In the genomic region with DNA sequence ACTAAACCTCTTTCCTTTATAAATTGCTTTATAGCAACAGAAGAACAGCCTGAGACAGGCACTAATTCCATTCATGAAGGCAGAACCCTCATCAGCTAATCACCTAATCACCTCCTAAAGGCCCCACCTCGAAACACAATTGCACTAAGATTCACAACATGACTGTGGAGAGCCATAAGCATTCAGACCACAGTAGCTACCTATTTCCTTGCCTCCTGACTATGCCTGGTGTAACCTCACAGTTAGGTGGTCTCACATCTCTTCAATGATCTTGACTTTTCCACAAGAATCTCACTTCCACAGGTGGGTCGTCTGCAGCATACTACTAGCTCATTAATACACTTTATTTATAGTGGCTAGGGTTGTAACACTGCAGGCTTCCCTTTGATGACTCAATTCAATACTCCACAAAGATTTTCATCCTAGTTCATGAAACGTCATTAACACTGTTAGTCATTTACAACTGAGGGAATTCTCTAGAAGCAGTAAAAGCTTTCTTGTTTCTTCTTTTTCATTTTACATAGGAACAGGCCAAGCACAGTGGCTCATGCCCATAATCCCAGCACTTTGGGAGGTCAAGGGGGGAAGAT, we compare ENCODE assay signal across 10 cellular contexts. TPM values are rescaled to one million over a fixed set of nuclear protein-coding genes. Genes with fewer than 3 reads are reported as not detected.
A peak's percentile ranks its signal among the peaks of the same experiment; 100 is the strongest.
DNase-seq lines count a peak whose midpoint lies in the region; ATAC-seq, FAIRE-seq and TF ChIP-seq lines count a peak whose summit lies in the region.
"Had no signal": no experiment of that assay in that cellular context is flagged by ENCODE, and none has a peak within 500 bp of the region (broad histone marks: within the 10 kb centered on the region; RNA-seq: fewer than 3 reads in every experiment).

No MANE protein-coding gene starts in this region.

- TF ChIP-seq EP300 in HepG2 (IDR thresholded peaks at IDR 0.05; ENCODE audit: low read depth in 2 of 2, low read length in 2 of 2) (no peak), HepG2 (CRISPR knock-in tag; IDR thresholded peaks at IDR 0.05; ENCODE audit: borderline replicate concordance) (no peak)

- CTCF ChIA-PET in HepG2 (lab: Yijun Ruan, JAX; ENCODE audit: low intra/inter-chr PET ratio, low total read pairs): no interaction called here

- ATAC-seq in HepG2 (no peak; the same call in 2 of the 3 replicates), right lobe of liver (no peak), HG03103 (IDR thresholded peaks at IDR 0.05; ENCODE audit: low read depth, unreplicated experiment) (peak; percentile 78)

- TF ChIP-seq RAD21 in HepG2 (CRISPR knock-in tag; IDR thresholded peaks at IDR 0.05): no peak

- H3K79me2 ChIP-seq in HepG2 (ENCODE audit: insufficient read depth, low read length): peaks cover 91% of the 10 kb centered on the region

- H2AFZ ChIP-seq in HepG2 (ENCODE audit: low read length): no peak overlapping the region

- peaks cover 4 to 34% of the 10 kb centered on the region in 2 experiments; a peak in 4 of 5 replicates for H3K36me3 ChIP-seq in HepG2 (replicated peaks in 1 of 2; ENCODE audit: control insufficient read depth in 1 of 2, insufficient read depth in 2 of 2, low read length in 2 of 2)
- H3K36me3 ChIP-seq in right lobe of liver: peaks cover 0 to 2% (median 0%) of the 10 kb centered on the region in 4 donors
- H3K36me3 ChIP-seq in brain microvascular endothelial cell (replicated peaks): peaks cover 2% of the 10 kb centered on the region
- H3K36me3 ChIP-seq in right atrium auricular region: no peaks in the 10 kb centered on the region

- H3K4me1 ChIP-seq in HepG2 (ENCODE audit: insufficient read depth, low read length) (peaks cover 49% of the 10 kb centered on the region), right lobe of liver (peaks cover 0 to 19% (median 5%) of the 10 kb centered on the region in 4 donors), right atrium auricular region (peaks cover 0 to 46% of the 10 kb centered on the region in 2 donors)

- DNase-seq in HepG2 (ENCODE audit: low spot score): no peak
- no peak for DNase-seq in right lobe of liver
- DNase-seq in amniotic epithelial cell (ENCODE audit: low read depth): peak; percentile 63
- no peak for DNase-seq in NCI-H2196 treated with DMSO at 0.1 percent for 48 hours (lab: John Stamatoyannopoulos, UW; ENCODE audit: unreplicated experiment)
- no peak for DNase-seq in brain microvascular endothelial cell
- no peak for DNase-seq in posterior vena cava (ENCODE audit: low spot score)
- no peak for DNase-seq in right atrium auricular region (ENCODE audit: low spot score)

- in situ Hi-C loops in HepG2 (cut with HindIII; ENCODE audit: extremely low pct_ligation_motif_present, low pct_unique_long_range_greater_than_20kb): no loop called here
- in situ Hi-C loops in brain microvascular endothelial cell (cut with HindIII; ENCODE audit: low pct_ligation_motif_present, low sequenced_read_pairs): no loop called here

- BruUV-seq in HepG2 (replicated peaks; lab: Mats Ljungman, UMichigan): no TSS peak

- POLR2A ChIA-PET in HepG2 (lab: Yijun Ruan, JAX): no interaction called here

- H3K4me3 ChIP-seq in HepG2 (replicated peaks in 1 of 3; ENCODE audit: insufficient read depth in 1 of 3, low read depth in 2 of 3, low read length in 3 of 3): no peak overlapping the region
- no peak overlapping the region for H3K4me3 ChIP-seq in right lobe of liver
- no peak overlapping the region for H3K4me3 ChIP-seq in brain microvascular endothelial cell (ENCODE audit: low read depth, low read length)
- H3K4me3 ChIP-seq in right atrium auricular region: no peak overlapping the region
- H3K4me3 ChIP-seq: lung had no signal

- H4K20me1 ChIP-seq in HepG2 (ENCODE audit: insufficient read depth, low read length): peaks cover 68% of the 10 kb centered on the region

- TF ChIP-seq CTCF in HepG2 (CRISPR knock-in tag; IDR thresholded peaks at IDR 0.05) (no peak), right lobe of liver (IDR thresholded peaks at IDR 0.05) (no peak), brain microvascular endothelial cell (IDR thresholded peaks at IDR 0.05; ENCODE audit: low read depth, low read length, missing control alignments) (no peak), right atrium auricular region (IDR thresholded peaks at IDR 0.05) (no peak)

- H3K9ac ChIP-seq in HepG2 (ENCODE audit: insufficient read depth, low read depth, low read length): no peak overlapping the region

- TF ChIP-seq POLR2A in HepG2 (IDR thresholded peaks at IDR 0.05; ENCODE audit: insufficient read depth in 1 of 2, low read depth in 2 of 2, low read length in 2 of 2) (no peak), right lobe of liver (IDR thresholded peaks at IDR 0.05) (no peak)

- WGBS in HepG2 (ENCODE audit: low lambda C conversion rate): 97% methylated on average over 3 of the region's 3 CpGs
- 82% methylated on average over 2 of the region's 3 CpGs for WGBS in right lobe of liver (ENCODE audit: insufficient coverage, low coverage, low lambda C conversion rate, missing lambda C conversion rate)

- H3K9me3 ChIP-seq in HepG2 (ENCODE audit: low read length): no peaks in the 10 kb centered on the region
- H3K9me3 ChIP-seq in right lobe of liver: no peaks in the 10 kb centered on the region
- no peaks in the 10 kb centered on the region for H3K9me3 ChIP-seq in right atrium auricular region

- H3K27ac ChIP-seq in HepG2 (ENCODE audit: extremely low read length, insufficient read depth, low read length) (no peak overlapping the region), right lobe of liver (no peak overlapping the region), brain microvascular endothelial cell (no peak overlapping the region), right atrium auricular region (no peak overlapping the region)
- H3K27ac ChIP-seq: C4-2B had no signal

- intact Hi-C loops in HepG2 (cut with micrococcal nuclease; ENCODE audit: unreplicated experiment): no loop called here
- intact Hi-C loops in right lobe of liver (cut with DNase I): no loop called here
- intact Hi-C loops in posterior vena cava (cut with DNase I): loop anchor here in 1 of 2 donors (10.0 kb wide), 1 partner anchor 65 kb away; no protein-coding TSS in a partner anchor

- no peak overlapping the region for H3K4me2 ChIP-seq in HepG2 (ENCODE audit: low read depth, low read length)

- H3K27me3 ChIP-seq in HepG2 (ENCODE audit: control insufficient read depth in 1 of 2, insufficient read depth in 2 of 2, low read length in 2 of 2) (no peaks in the 10 kb centered on the region), right lobe of liver (no peaks in the 10 kb centered on the region), brain microvascular endothelial cell (replicated peaks) (no peaks in the 10 kb centered on the region), right atrium auricular region (no peaks in the 10 kb centered on the region)

- no peak for FAIRE-seq in HepG2 (lab: Jason Lieb, UNC)

TF ChIP-seq in HepG2, 621 proteins besides CTCF, POLR2A, EP300 and RAD21 (continues in another document):
- TF ChIP-seq ZNF496 (CRISPR knock-in tag; IDR thresholded peaks at IDR 0.05; ENCODE audit: insufficient replicate concordance) (no peak), SMARCC2 (IDR thresholded peaks at IDR 0.05) (no peak), SP2 (CRISPR knock-in tag; IDR thresholded peaks at IDR 0.05) (no peak)

RNA-seq across cellular contexts. Expression of gene STK24, which starts 27.1 kb away (rescaled TPM):
- total RNA-seq in HepG2 (2016; rRNA removed; fragmentation: Illumina TruSeq; extraction: Trizol) (73.0 and 78.3 TPM in 2 replicates), right lobe of liver (10 to 100 TPM; 14.8 to 40.8 (median 28.6) TPM), posterior vena cava (10 to 100 TPM; 57.3 to 62.6 TPM), right atrium auricular region (10 to 100 TPM; 55.8 to 63.2 TPM)
- total RNA-seq in HepG2 (2016; cell fraction: cytosol; rRNA removed; fragmentation: Illumina TruSeq; extraction: Trizol; ENCODE audit: low read depth): 61.3 and 71.1 TPM in 2 replicates
- 63.6 and 74.1 TPM in 2 replicates for total RNA-seq in HepG2 (2016; cell fraction: insoluble cytoplasmic fraction; rRNA removed; fragmentation: Illumina TruSeq; extraction: Trizol)
- 126 and 128 TPM in 2 replicates for total RNA-seq in HepG2 (2016; cell fraction: membrane; rRNA removed; fragmentation: Illumina TruSeq; extraction: Trizol)
- total RNA-seq in HepG2 (2016; cell fraction: nucleus; rRNA removed; fragmentation: Illumina TruSeq; extraction: Trizol): 40.9 and 49.2 TPM in 2 replicates
- polyA plus RNA-seq in HepG2 (2011; rRNA removed): 43.3 and 51.3 TPM in 2 replicates
- 44.0 and 59.6 TPM in 2 replicates for polyA plus RNA-seq in HepG2 (2011; cell fraction: cytosol; rRNA removed)
- polyA plus RNA-seq in HepG2 (2011; cell fraction: nucleus; rRNA removed): 38.4 and 41.3 TPM in 2 replicates
- 102 and 104 TPM in 2 replicates for polyA plus RNA-seq in HepG2 (2012)
- 66.6 and 74.8 TPM in 2 replicates for polyA plus RNA-seq in HepG2 (2016; cell fraction: cytosol; fragmentation: Illumina TruSeq; extraction: Trizol; ENCODE audit: low read depth)
- polyA plus RNA-seq in HepG2 (2016; cell fraction: insoluble cytoplasmic fraction; fragmentation: Illumina TruSeq; extraction: Trizol; ENCODE audit: low read depth): 104 and 126 TPM in 2 replicates
- 140 and 148 TPM in 2 replicates for polyA plus RNA-seq in HepG2 (2016; cell fraction: membrane; fragmentation: Illumina TruSeq; extraction: Trizol; ENCODE audit: low read depth)
- 70.2 and 70.8 TPM in 2 replicates for polyA plus RNA-seq in HepG2 (2016; cell fraction: nucleus; fragmentation: Illumina TruSeq; extraction: Trizol; ENCODE audit: insufficient read depth, low read depth)
- 20.7 and 22.8 TPM in 2 replicates for polyA minus RNA-seq in HepG2 (2011; rRNA and poly(A)+ RNA removed; ENCODE audit: low replicate concordance)
- 32.6 and 40.5 TPM in 2 replicates for polyA minus RNA-seq in HepG2 (2011; cell fraction: cytosol; rRNA and poly(A)+ RNA removed)
- polyA minus RNA-seq in HepG2 (2011; cell fraction: nucleus; rRNA and poly(A)+ RNA removed): 44.5 and 46.1 TPM in 2 replicates
